ENCODE assay signal across 8 cellular contexts in genomic region chr4:153465583-153465921, GRCh38. TPM values are rescaled to one million over a fixed set of nuclear protein-coding genes. Genes with fewer than 3 reads are reported as not detected.
DNase-seq lines count a peak whose midpoint lies in the region; ATAC-seq and TF ChIP-seq lines count a peak whose summit lies in the region.

No MANE protein-coding gene starts in this region.

- peaks cover 32% of the 10 kb centered on the region for H3K36me3 Mint-ChIP-seq in activated CD8-positive, alpha-beta T cell treated with anti-CD3 and anti-CD28 coated beads, Interleukin-2, amount 10 ng/mL, durations not matched to agents 7 days and 5 days (ENCODE audit: low read depth)
- no peaks in the 10 kb centered on the region for H3K36me3 Mint-ChIP-seq in neural progenitor cell

- peaks cover 34% of the 10 kb centered on the region for H3K4me1 Mint-ChIP-seq in activated CD8-positive, alpha-beta T cell treated with anti-CD3 and anti-CD28 coated beads, Interleukin-2, amount 10 ng/mL, durations not matched to agents 7 days and 5 days (ENCODE audit: low read depth)
- peaks cover 38% of the 10 kb centered on the region for H3K4me1 Mint-ChIP-seq in neural progenitor cell

- H3K9ac ChIP-seq in Loucy (ENCODE audit: low read depth, low read length, poor library complexity, severe bottlenecking) (peak overlapping the region; percentile 91), neural progenitor cell (no peak overlapping the region)

- peak overlapping the region; percentile 95 for H3K27ac Mint-ChIP-seq in activated CD8-positive, alpha-beta T cell treated with anti-CD3 and anti-CD28 coated beads, Interleukin-2, amount 10 ng/mL, durations not matched to agents 7 days and 5 days
- H3K27ac Mint-ChIP-seq in neural progenitor cell, result peak overlapping the region; percentile 96

- H3K4me2 ChIP-seq in Loucy (ENCODE audit: low read depth, low read length, poor library complexity, severe bottlenecking) (peak overlapping the region; percentile 79), neural progenitor cell (peak overlapping the region; percentile 90)

- no peaks in the 10 kb centered on the region for H3K9me2 ChIP-seq in Loucy (replicated peaks; ENCODE audit: low read depth, low read length)

- H3K36me3 ChIP-seq in Loucy (ENCODE audit: insufficient read depth, low read length) (peaks cover 1% of the 10 kb centered on the region; the same call in 1 of the 2 replicates), neural progenitor cell (no peaks in the 10 kb centered on the region)

- TF ChIP-seq CTCF in Loucy (conservative IDR thresholded peaks at IDR 0.05; ENCODE audit: low read length) (peak; percentile 34), neural progenitor cell (IDR thresholded peaks at IDR 0.05) (no peak)

- H3K27me3 ChIP-seq in Loucy (ENCODE audit: insufficient read depth, low read length, poor library complexity, severe bottlenecking) (no peaks in the 10 kb centered on the region), neural progenitor cell (peaks cover 21% of the 10 kb centered on the region)

- DNase-seq in COR-L47 (lab: John Stamatoyannopoulos, UW) (peak; percentile 74), foreskin melanocyte (peak; percentile 74), neural progenitor cell (ENCODE audit: low spot score) (peak; percentile 54)
- DNase-seq in activated CD8-positive, alpha-beta T cell treated with anti-CD3 and anti-CD28 coated beads, Interleukin-2, amount 10 ng/mL, durations not matched to agents 7 days and 5 days, result peak; percentile 70

- H3F3A ChIP-seq in Loucy (ENCODE audit: low read depth), result peaks cover 6% of the 10 kb centered on the region; the same call in 1 of the 2 replicates
- peaks cover 20% of the 10 kb centered on the region for H3F3A ChIP-seq in neural progenitor cell (ENCODE audit: low read depth)

- H2AFZ ChIP-seq in Loucy (ENCODE audit: low read length) (peak overlapping the region; percentile 21), neural progenitor cell (replicated peaks) (peak overlapping the region; percentile 65)

- peaks cover 44% of the 10 kb centered on the region for H3K4me1 ChIP-seq in Loucy (ENCODE audit: insufficient read depth, low read length, poor library complexity, severe bottlenecking)
- peaks cover 16% of the 10 kb centered on the region for H3K4me1 ChIP-seq in neural progenitor cell

- H3K4me3 Mint-ChIP-seq in activated CD8-positive, alpha-beta T cell treated with anti-CD3 and anti-CD28 coated beads, Interleukin-2, amount 10 ng/mL, durations not matched to agents 7 days and 5 days, result peak overlapping the region; percentile 86
- H3K4me3 Mint-ChIP-seq in neural progenitor cell, result peak overlapping the region; percentile 94

- H3K4me3 ChIP-seq in Loucy (ENCODE audit: low read length, poor library complexity, severe bottlenecking), result peak overlapping the region; percentile 73
- peak overlapping the region; percentile 86 for H3K4me3 ChIP-seq in neural progenitor cell

- H3K27me3 Mint-ChIP-seq in activated CD8-positive, alpha-beta T cell treated with anti-CD3 and anti-CD28 coated beads, Interleukin-2, amount 10 ng/mL, durations not matched to agents 7 days and 5 days (ENCODE audit: low read depth), result no peaks in the 10 kb centered on the region
- peaks cover 14% of the 10 kb centered on the region for H3K27me3 Mint-ChIP-seq in neural progenitor cell (ENCODE audit: insufficient read depth, low read depth)

- POLR2A ChIA-PET in activated CD8-positive, alpha-beta T cell treated with anti-CD3 and anti-CD28 coated beads, Interleukin-2, amount 10 ng/mL, durations not matched to agents 7 days and 5 days (lab: Charles Lee), result interaction anchor here (0.6 to 3.3 kb wide), 22 partner anchors 11 to 184 kb away, joined by 3 to 46 read pairs (median 4); partner anchors contain the start of gene MND1

- no peaks in the 10 kb centered on the region for H3K9me3 Mint-ChIP-seq in activated CD8-positive, alpha-beta T cell treated with anti-CD3 and anti-CD28 coated beads, Interleukin-2, amount 10 ng/mL, durations not matched to agents 7 days and 5 days (ENCODE audit: insufficient read depth)
- H3K9me3 Mint-ChIP-seq in neural progenitor cell, result no peaks in the 10 kb centered on the region

- H4K20me1 ChIP-seq in Loucy (ENCODE audit: insufficient read depth, low read length, poor library complexity, severe bottlenecking) (peaks cover 35% of the 10 kb centered on the region), neural progenitor cell (ENCODE audit: low read depth) (peaks cover 22% of the 10 kb centered on the region)

- H3K27ac ChIP-seq in neural progenitor cell, result no peak overlapping the region

- CTCF ChIA-PET in activated CD8-positive, alpha-beta T cell treated with anti-CD3 and anti-CD28 coated beads, Interleukin-2, amount 10 ng/mL, durations not matched to agents 7 days and 5 days (lab: Charles Lee), result interaction anchor here (0.8 to 6.4 kb wide), 29 partner anchors 10 to 120 kb away, joined by 3 to 83 read pairs (median 5); partner anchors contain the start of gene MND1

- H3K9me3 ChIP-seq in Loucy (ENCODE audit: insufficient read depth, low read depth, low read length) (no peaks in the 10 kb centered on the region), neural progenitor cell (ENCODE audit: low read depth) (no peaks in the 10 kb centered on the region)

- ATAC-seq in GM19467 (IDR thresholded peaks at IDR 0.05; ENCODE audit: unreplicated experiment), result peak; percentile 1
- peak; percentile 18 for ATAC-seq in activated CD8-positive, alpha-beta T cell treated with anti-CD3 and anti-CD28 coated beads, Interleukin-2, amount 10 ng/mL, durations not matched to agents 7 days and 5 days
- no peak for ATAC-seq in HG02588 (IDR thresholded peaks at IDR 0.05; ENCODE audit: unreplicated experiment)
- no peak for ATAC-seq in GM19328 (IDR thresholded peaks at IDR 0.05; ENCODE audit: unreplicated experiment)

- peaks cover 52% of the 10 kb centered on the region for H3K79me2 ChIP-seq in Loucy (ENCODE audit: insufficient read depth, low read length)
- peaks cover 36% of the 10 kb centered on the region for H3K79me2 ChIP-seq in neural progenitor cell (ENCODE audit: low read depth)

RNA-seq across cellular contexts. Expression of gene TMEM131L, which starts 0.6 kb away (rescaled TPM):
- 10 to 100 TPM; 54.9 to 58.4 TPM for total RNA-seq in activated CD8-positive, alpha-beta T cell treated with anti-CD3 and anti-CD28 coated beads, Interleukin-2, amount 10 ng/mL, durations not matched to agents 7 days and 5 days
- total RNA-seq in neural progenitor cell (ENCODE audit: low replicate concordance), result 13.7 and 14.8 TPM in 2 replicates

Comparison
In these comparisons a context has a peak if more than half of its experiments do, and no peak if none do; other contexts are left out.
1. ATAC-seq: peak in GM19467 (single experiment) and activated CD8-positive, alpha-beta T cell treated with anti-CD3 and anti-CD28 coated beads, Interleukin-2, amount 10 ng/mL, durations not matched to agents 7 days and 5 days (single experiment); none in HG02588 (single experiment) and GM19328 (single experiment).
2. Peak in every context shown above with its lines, with median percentiles within 50 percentile points of each other: DNase-seq.